In the genomic region with DNA sequence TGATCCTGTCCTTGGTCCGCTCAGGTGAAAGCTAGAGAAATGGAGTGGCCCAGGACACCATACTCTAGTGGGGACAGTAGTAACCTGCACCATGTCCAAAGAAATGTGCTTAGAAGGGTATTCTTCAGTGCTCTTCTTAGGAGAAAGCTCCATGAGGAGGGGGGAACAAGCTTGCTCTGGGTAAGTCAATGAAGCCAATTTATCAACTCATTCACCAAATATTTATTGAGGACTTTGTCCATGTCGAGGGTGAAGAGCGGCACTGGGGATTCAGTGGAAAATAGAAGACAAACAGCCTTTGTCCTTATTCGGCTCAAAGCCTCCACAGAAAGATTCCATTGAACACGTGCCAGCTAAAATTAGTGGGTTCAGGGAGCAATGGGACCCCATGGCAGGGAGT, we compare ENCODE assay signal across 21 cellular contexts.
"Had no signal": no experiment of that assay in that cellular context is flagged by ENCODE, and none has a peak within 500 bp of the region (broad histone marks: within the 10 kb centered on the region; RNA-seq: fewer than 3 reads in every experiment).

No MANE protein-coding gene starts in this region.

- H3K4me3 ChIP-seq: esophagus squamous epithelium, left ventricle myocardium inferior, prostate gland, right atrium auricular region, smooth muscle cell, stomach, transverse colon had no signal

- ATAC-seq: naive thymus-derived CD4-positive, alpha-beta T cell; stimulated activated naive B cell treated with anti-CD40 and anti-IgM and Interleukin-4, amounts not matched to agents 10 μg/mL and 1 μg/mL and 100 μg/mL, for 72 hours had no signal

- H3K27me3 Mint-ChIP-seq: activated naive CD8-positive, alpha-beta T cell; central memory CD8-positive, alpha-beta T cell; dendritic cell treated with granulocyte-macrophage colony-stimulating factor and Interleukin-4, amounts not matched to agents 40 ng/mL and 50 ng/mL, for 4 days; naive thymus-derived CD4-positive, alpha-beta T cell; stimulated activated naive B cell treated with anti-CD40 and anti-IgM and Interleukin-4, amounts not matched to agents 10 μg/mL and 1 μg/mL and 100 μg/mL, for 72 hours had no signal

- H3K27ac Mint-ChIP-seq: activated naive CD8-positive, alpha-beta T cell; dendritic cell treated with granulocyte-macrophage colony-stimulating factor and Interleukin-4, amounts not matched to agents 40 ng/mL and 50 ng/mL, for 4 days; mesothelial cell of epicardium; naive thymus-derived CD4-positive, alpha-beta T cell; stimulated activated naive B cell treated with anti-CD40 and anti-IgM and Interleukin-4, amounts not matched to agents 10 μg/mL and 1 μg/mL and 100 μg/mL, for 72 hours had no signal

- H3K4me1 Mint-ChIP-seq: central memory CD8-positive, alpha-beta T cell; naive thymus-derived CD4-positive, alpha-beta T cell; stimulated activated naive B cell treated with anti-CD40 and anti-IgM and Interleukin-4, amounts not matched to agents 10 μg/mL and 1 μg/mL and 100 μg/mL, for 72 hours had no signal

- H3K36me3 Mint-ChIP-seq: mesothelial cell of epicardium; stimulated activated naive B cell treated with anti-CD40 and anti-IgM and Interleukin-4, amounts not matched to agents 10 μg/mL and 1 μg/mL and 100 μg/mL, for 72 hours had no signal

- H3K4me3 Mint-ChIP-seq: activated naive CD8-positive, alpha-beta T cell; central memory CD8-positive, alpha-beta T cell; dendritic cell treated with granulocyte-macrophage colony-stimulating factor and Interleukin-4, amounts not matched to agents 40 ng/mL and 50 ng/mL, for 4 days; mesothelial cell of epicardium; naive thymus-derived CD4-positive, alpha-beta T cell; stimulated activated naive B cell treated with anti-CD40 and anti-IgM and Interleukin-4, amounts not matched to agents 10 μg/mL and 1 μg/mL and 100 μg/mL, for 72 hours had no signal

- H3K9me3 ChIP-seq: prostate gland, right atrium auricular region, transverse colon had no signal

- DNase-seq: activated CD4-positive, alpha-beta T cell treated with anti-CD3 and anti-CD28 coated beads, Interleukin-2, amount 50 U/mL, for 1 hour; activated CD4-positive, CD25-positive, alpha-beta regulatory T cell treated with anti-CD3 and anti-CD28 coated beads, Interleukin-2, amount 50 U/mL, for 72 hours; activated effector memory CD4-positive, alpha-beta T cell treated with Interleukin-2 at 50 U/mL for 16 hours; activated naive CD4-positive, alpha-beta T cell treated with Interleukin-2 at 50 U/mL for 16 hours; esophagus squamous epithelium; left ventricle myocardium inferior; naive thymus-derived CD4-positive, alpha-beta T cell; stimulated activated CD4-positive, alpha-beta T cell treated with anti-CD3 and anti-CD28 coated beads, Interleukin-1b, Interleukin-23, amount 100 ng/mL, for 48 hours; stimulated activated CD4-positive, alpha-beta T cell treated with anti-CD3 and anti-CD28 coated beads, Interleukin-4, amount 100 ng/mL, for 4 hours; stimulated activated CD8-positive, alpha-beta memory T cell treated with anti-CD3 and anti-CD28 coated beads, Interleukin-4, amount 100 ng/mL, for 48 hours; stimulated activated naive B cell treated with anti-CD40 and anti-IgM and Interleukin-4, amounts not matched to agents 10 μg/mL and 1 μg/mL and 100 μg/mL, for 72 hours; stomach; transverse colon; WERI-Rb-1 had no signal

- H3K4me2 ChIP-seq: smooth muscle cell had no signal

- H3K36me3 ChIP-seq: esophagus squamous epithelium, left ventricle myocardium inferior, prostate gland, right atrium auricular region, stomach, transverse colon, WERI-Rb-1 had no signal

- H3K27ac ChIP-seq: esophagus squamous epithelium, left ventricle myocardium inferior, prostate gland, right atrium auricular region, stomach, transverse colon, WERI-Rb-1 had no signal

- H3K4me1 ChIP-seq: esophagus squamous epithelium, left ventricle myocardium inferior, prostate gland, right atrium auricular region, stomach, transverse colon had no signal

- H3K27me3 ChIP-seq: esophagus squamous epithelium, right atrium auricular region, stomach, transverse colon had no signal
